ENCODE assay signal across 1 cellular context in genomic region chr1:150472606-150473200, GRCh38.
A peak's percentile ranks its signal among the peaks of the same experiment; 100 is the strongest.
TF ChIP-seq lines count a peak whose summit lies in the region.

No MANE protein-coding gene starts in this region.

TF ChIP-seq in K562, 482 proteins besides CTCF, POLR2A, EP300 and RAD21:
- no peak for TF ChIP-seq DLX4 (CRISPR knock-in tag; IDR thresholded peaks at IDR 0.05)
- no peak for TF ChIP-seq KLF13 (tag; IDR thresholded peaks at IDR 0.05; ENCODE audit: borderline replicate concordance, low read depth)
- TF ChIP-seq SRSF1 (IDR thresholded peaks at IDR 0.05; ENCODE audit: low read depth, low read length) = no peak
- TF ChIP-seq ZNF280B (CRISPR knock-in tag; IDR thresholded peaks at IDR 0.05) = no peak
- TF ChIP-seq HMG20A (CRISPR knock-in tag; conservative IDR thresholded peaks at IDR 0.05) = no peak
- TF ChIP-seq, protein P1, sequence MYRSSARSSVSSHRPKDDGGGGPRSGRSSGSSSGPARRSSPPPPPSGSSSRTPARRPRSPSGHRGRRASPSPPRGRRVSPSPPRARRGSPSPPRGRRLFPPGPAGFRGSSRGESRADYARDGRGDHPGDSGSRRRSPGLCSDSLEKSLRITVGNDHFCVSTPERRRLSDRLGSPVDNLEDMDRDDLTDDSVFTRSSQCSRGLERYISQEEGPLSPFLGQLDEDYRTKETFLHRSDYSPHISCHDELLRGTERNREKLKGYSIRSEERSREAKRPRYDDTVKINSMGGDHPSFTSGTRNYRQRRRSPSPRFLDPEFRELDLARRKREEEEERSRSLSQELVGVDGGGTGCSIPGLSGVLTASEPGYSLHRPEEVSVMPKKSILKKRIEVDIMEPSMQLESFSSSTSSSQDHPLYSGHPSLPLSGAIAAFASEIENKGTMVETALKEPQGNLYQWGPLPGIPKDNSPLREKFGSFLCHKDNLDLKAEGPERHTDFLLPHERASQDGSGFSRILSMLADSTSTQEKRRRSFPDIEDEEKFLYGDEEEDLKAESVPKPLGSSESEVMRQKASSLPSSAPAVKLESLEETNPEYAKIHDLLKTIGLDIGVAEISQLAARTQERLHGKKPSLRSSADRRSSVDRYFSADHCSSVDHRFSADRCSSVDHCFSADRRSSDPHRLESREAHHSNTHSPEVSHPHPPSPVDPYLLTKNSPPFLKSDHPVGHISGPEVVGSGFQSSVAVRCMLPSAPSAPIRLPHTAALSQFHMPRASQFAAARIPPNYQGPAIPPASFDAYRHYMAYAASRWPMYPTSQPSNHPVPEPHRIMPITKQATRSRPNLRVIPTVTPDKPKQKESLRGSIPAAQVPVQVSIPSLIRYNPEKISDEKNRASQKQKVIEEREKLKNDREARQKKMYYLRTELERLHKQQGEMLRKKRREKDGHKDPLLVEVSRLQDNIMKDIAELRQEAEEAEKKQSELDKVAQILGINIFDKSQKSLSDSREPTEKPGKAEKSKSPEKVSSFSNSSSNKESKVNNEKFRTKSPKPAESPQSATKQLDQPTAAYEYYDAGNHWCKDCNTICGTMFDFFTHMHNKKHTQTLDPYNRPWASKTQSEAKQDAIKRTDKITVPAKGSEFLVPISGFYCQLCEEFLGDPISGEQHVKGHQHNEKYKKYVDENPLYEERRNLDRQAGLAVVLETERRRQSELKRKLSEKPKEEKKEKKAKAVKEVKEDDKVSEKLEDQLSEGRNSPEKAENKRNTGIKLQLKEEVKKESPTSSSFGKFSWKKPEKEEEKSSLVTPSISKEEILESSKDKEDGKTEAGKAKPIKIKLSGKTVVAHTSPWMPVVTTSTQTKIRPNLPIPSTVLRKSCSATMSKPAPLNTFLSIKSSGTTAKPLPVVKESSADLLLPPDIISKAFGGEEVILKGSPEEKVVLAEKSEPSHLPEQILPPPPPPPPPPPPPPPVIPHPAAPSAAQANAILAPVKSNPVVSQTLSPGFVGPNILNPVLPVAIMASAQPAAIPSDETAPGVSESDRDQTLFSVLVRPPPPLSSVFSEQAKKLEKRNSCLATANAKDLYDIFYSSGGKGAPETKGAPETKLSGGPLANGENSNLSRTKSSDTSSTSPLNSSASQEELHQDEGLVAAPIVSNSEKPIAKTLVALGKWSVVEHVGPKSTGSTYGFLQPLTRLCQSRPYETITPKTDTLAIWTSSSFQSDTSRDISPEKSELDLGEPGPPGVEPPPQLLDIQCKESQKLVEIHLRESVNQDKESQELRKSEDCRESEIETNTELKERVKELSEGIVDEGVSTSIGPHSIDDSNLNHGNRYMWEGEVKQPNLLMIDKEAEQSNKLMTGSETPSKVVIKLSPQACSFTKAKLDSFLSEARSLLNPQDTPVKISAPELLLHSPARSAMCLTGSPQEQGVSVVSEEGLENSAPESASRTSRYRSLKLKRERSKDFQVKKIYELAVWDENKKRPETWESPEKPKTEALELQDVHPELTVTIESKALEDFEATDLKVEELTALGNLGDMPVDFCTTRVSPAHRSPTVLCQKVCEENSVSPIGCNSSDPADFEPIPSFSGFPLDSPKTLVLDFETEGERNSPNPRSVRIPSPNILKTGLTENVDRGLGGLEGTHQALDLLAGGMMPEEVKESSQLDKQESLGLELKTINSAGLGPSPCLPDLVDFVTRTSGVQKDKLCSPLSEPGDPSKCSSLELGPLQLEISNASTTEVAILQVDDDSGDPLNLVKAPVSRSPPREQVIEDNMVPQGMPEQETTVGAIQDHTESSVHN (IDR thresholded peaks at IDR 0.05; ENCODE audit: borderline replicate concordance in 1 of 2, low read depth in 1 of 2) = no peak
- TF ChIP-seq CREB3L1 (IDR thresholded peaks at IDR 0.05; ENCODE audit: borderline replicate concordance, low read depth) = no peak
- no peak for TF ChIP-seq ZNF408 (CRISPR knock-in tag; IDR thresholded peaks at IDR 0.05; ENCODE audit: low read depth)
- 0 out of 2 replicates have a peak, but pooled peaks have one; percentile 38 for TF ChIP-seq POLR2G (IDR thresholded peaks at IDR 0.05; ENCODE audit: low read depth, low read length)
- peak; percentile 59 for TF ChIP-seq RBM22 (IDR thresholded peaks at IDR 0.05; ENCODE audit: low read depth, low read length, poor library complexity, severe bottlenecking)
- no peak for TF ChIP-seq KAT8 (IDR thresholded peaks at IDR 0.05; ENCODE audit: low read depth)
- no peak for TF ChIP-seq NBN (IDR thresholded peaks at IDR 0.05; ENCODE audit: low read depth)
TF ChIP-seq in K562: peak in this region for 2.
